1 cellular context compared by ENCODE assay signal in genomic region chr10:6222755-6223154, GRCh38.
TF ChIP-seq lines count a peak whose summit lies in the region.

No MANE protein-coding gene starts in this region.

TF ChIP-seq in HCT116, 20 proteins besides CTCF, POLR2A, EP300 and RAD21 (continued from another document):
- no peak for TF ChIP-seq REST (IDR thresholded peaks at IDR 0.05; ENCODE audit: low read depth)
- no peak for TF ChIP-seq EZH2 (IDR thresholded peaks at IDR 0.05)
